16 cellular contexts compared by ENCODE assay signal in genomic region chr15:32952062-32952461, GRCh38.
A peak's percentile ranks its signal among the peaks of the same experiment; 100 is the strongest.
DNase-seq lines count a peak whose midpoint lies in the region; ATAC-seq lines count a peak whose summit lies in the region.
"Had no signal": no experiment of that assay in that cellular context is flagged by ENCODE, and none has a peak within 500 bp of the region (broad histone marks: within the 10 kb centered on the region; RNA-seq: fewer than 3 reads in every experiment).

No MANE protein-coding gene starts in this region.

- ATAC-seq in activated T-cell treated with anti-CD3 and anti-CD28 coated beads, Interleukin-2, amount 50 U/mL, for 72 hours (replicated peaks in 1 of 2) = no peak
- peak; percentile 26 for ATAC-seq in activated T-helper 17 cell treated with anti-CD3 and anti-CD28 coated beads, Interleukin-2, amount 50 U/mL, for 72 hours (replicated peaks)
- no peak for ATAC-seq in GM19351 (IDR thresholded peaks at IDR 0.05; ENCODE audit: unreplicated experiment)

- H3K4me3 Mint-ChIP-seq in activated T-cell treated with anti-CD3 and anti-CD28 coated beads, Interleukin-2, amount 50 U/mL, for 72 hours = no peak overlapping the region
- no peak overlapping the region for H3K4me3 Mint-ChIP-seq in activated T-helper 17 cell treated with anti-CD3 and anti-CD28 coated beads, Interleukin-2, amount 50 U/mL, for 72 hours
- H3K4me3 Mint-ChIP-seq: CD4-positive, alpha-beta T cell had no signal

- peak overlapping the region; percentile 50 for H3K27ac Mint-ChIP-seq in activated T-cell treated with anti-CD3 and anti-CD28 coated beads, Interleukin-2, amount 50 U/mL, for 72 hours
- H3K27ac Mint-ChIP-seq in activated T-helper 17 cell treated with anti-CD3 and anti-CD28 coated beads, Interleukin-2, amount 50 U/mL, for 72 hours = no peak overlapping the region
- H3K27ac Mint-ChIP-seq: CD4-positive, alpha-beta T cell had no signal

- in situ Hi-C loops in G401 (cut with HindIII; ENCODE audit: low sequenced_read_pairs) = no loop called here

- no peaks in the 10 kb centered on the region for H3K27me3 Mint-ChIP-seq in activated T-cell treated with anti-CD3 and anti-CD28 coated beads, Interleukin-2, amount 50 U/mL, for 72 hours (ENCODE audit: low read depth)
- H3K27me3 Mint-ChIP-seq in activated T-helper 17 cell treated with anti-CD3 and anti-CD28 coated beads, Interleukin-2, amount 50 U/mL, for 72 hours = peaks cover 6% of the 10 kb centered on the region

- H3K9me3 Mint-ChIP-seq in activated T-cell treated with anti-CD3 and anti-CD28 coated beads, Interleukin-2, amount 50 U/mL, for 72 hours = no peaks in the 10 kb centered on the region
- no peaks in the 10 kb centered on the region for H3K9me3 Mint-ChIP-seq in activated T-helper 17 cell treated with anti-CD3 and anti-CD28 coated beads, Interleukin-2, amount 50 U/mL, for 72 hours
- H3K9me3 Mint-ChIP-seq: CD4-positive, alpha-beta T cell had no signal

- no peak for DNase-seq in activated T-cell treated with anti-CD3 and anti-CD28 coated beads, Interleukin-2, amount 50 U/mL, for 72 hours
- no peak for DNase-seq in activated T-cell treated with anti-CD3 and anti-CD28 coated beads, Interleukin-2, amount 50 U/mL, for 1 hour
- DNase-seq in foreskin melanocyte = peak; percentile 82
- no peak for DNase-seq in G401 (ENCODE audit: low spot score)
- DNase-seq in DMS 273 (lab: John Stamatoyannopoulos, UW; ENCODE audit: unreplicated experiment) = no peak
- DNase-seq in MV-4-11 (lab: John Stamatoyannopoulos, UW) = no peak
- DNase-seq: Calu3; CD4-positive, alpha-beta T cell; DMS53; NCI-H1105 treated with DMSO at 0.1 percent for 48 hours; NCI-H1694 treated with DMSO at 0.1 percent for 48 hours; NCI-H510A; NCI-H774; PC-9 had no signal

- no peaks in the 10 kb centered on the region for H3K4me1 Mint-ChIP-seq in activated T-cell treated with anti-CD3 and anti-CD28 coated beads, Interleukin-2, amount 50 U/mL, for 72 hours (ENCODE audit: low read depth)
- peaks cover 3% of the 10 kb centered on the region for H3K4me1 Mint-ChIP-seq in activated T-helper 17 cell treated with anti-CD3 and anti-CD28 coated beads, Interleukin-2, amount 50 U/mL, for 72 hours

- no peaks in the 10 kb centered on the region for H3K36me3 Mint-ChIP-seq in activated T-cell treated with anti-CD3 and anti-CD28 coated beads, Interleukin-2, amount 50 U/mL, for 72 hours (ENCODE audit: insufficient read depth in 2 of 2)
- H3K36me3 Mint-ChIP-seq in activated T-helper 17 cell treated with anti-CD3 and anti-CD28 coated beads, Interleukin-2, amount 50 U/mL, for 72 hours (ENCODE audit: low read depth) = no peaks in the 10 kb centered on the region
